In the genomic region with DNA sequence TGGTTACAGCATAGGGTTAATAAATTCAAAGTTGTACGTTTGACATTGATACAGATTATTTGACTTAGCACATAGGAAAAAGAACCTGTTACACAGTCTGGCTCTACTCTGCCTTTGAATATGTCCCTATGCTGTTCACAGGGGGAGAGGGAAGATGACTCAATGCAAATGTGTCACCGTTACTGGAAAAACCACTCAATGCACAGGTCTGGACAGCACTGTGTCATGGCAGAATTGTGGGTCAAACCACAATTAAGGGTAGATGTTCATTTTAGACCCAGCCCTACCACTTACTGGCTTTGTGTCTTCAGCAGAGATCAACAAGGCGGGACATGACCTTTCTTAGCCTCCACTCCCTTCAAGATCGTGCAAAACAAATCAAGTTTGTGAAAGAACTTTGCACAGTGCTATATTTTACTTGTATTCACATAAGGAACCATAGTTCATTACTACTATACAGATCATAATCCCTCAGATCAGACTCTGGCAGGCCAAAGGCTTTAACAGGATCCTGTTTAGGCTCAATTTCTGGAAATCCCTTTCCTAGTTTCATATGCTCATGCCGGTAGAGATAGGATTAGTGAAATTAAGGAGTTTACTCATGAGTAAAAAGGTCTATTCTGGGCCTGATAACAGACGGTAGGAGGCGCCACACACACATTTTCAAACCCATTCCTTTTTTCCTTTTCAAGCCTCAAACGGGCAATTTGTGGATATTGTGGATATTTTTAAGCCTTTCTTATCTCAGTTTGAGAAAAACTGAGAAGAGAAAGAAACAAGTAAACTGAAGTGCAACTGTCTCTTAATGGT, we compare ENCODE assay signal across 8 cellular contexts. TPM values are rescaled to one million over a fixed set of nuclear protein-coding genes. Genes with fewer than 3 reads are reported as not detected.
DNase-seq lines count a peak whose midpoint lies in the region; ATAC-seq and TF ChIP-seq lines count a peak whose summit lies in the region.

No MANE protein-coding gene starts in this region.

- ATAC-seq in T-helper 17 cell: peak; percentile 89

- H3K4me2 ChIP-seq in H9 (ENCODE audit: insufficient read depth, insufficient read length, low read length): no peak overlapping the region

- H3K9ac ChIP-seq in H9 (ENCODE audit: extremely low read depth, insufficient read length, low read length): no peak overlapping the region

- H2BK5ac ChIP-seq in H9 (ENCODE audit: insufficient read length, low read length): no peak overlapping the region

- CTCF ChIA-PET in Calu3 (lab: Charles Lee): no interaction called here

- no peak overlapping the region for H2BK15ac ChIP-seq in H9 (ENCODE audit: low read depth, low read length)

- no peaks in the 10 kb centered on the region for H3K23me2 ChIP-seq in H9 (ENCODE audit: insufficient read length, low read depth, low read length, poor library complexity, severe bottlenecking)

- no CpG with 5 or more reads among the region's 8 CpGs for WGBS in H9 (ENCODE audit: extremely low coverage, insufficient read length, low lambda C conversion rate)

- H3K4me1 ChIP-seq in H9 (ENCODE audit: insufficient read depth, low read length): no peaks in the 10 kb centered on the region

- H4K20me1 ChIP-seq in H9 (ENCODE audit: control insufficient read depth, insufficient read depth, insufficient read length): no peaks in the 10 kb centered on the region

- TF ChIP-seq CTCF in Calu3 (IDR thresholded peaks at IDR 0.05; ENCODE audit: unreplicated experiment) (no peak), H9 (conservative IDR thresholded peaks at IDR 0.05) (peak; percentile 70)

- no peaks in the 10 kb centered on the region for H3K9me3 Mint-ChIP-seq in Calu3 (ENCODE audit: low read depth, unreplicated experiment)
- H3K9me3 Mint-ChIP-seq in H9: no peaks in the 10 kb centered on the region

- H3K4me3 Mint-ChIP-seq in Calu3 (ENCODE audit: low read depth, unreplicated experiment) (no peak overlapping the region), H9 (no peak overlapping the region), T-helper 17 cell (peak overlapping the region; percentile 61)

- no peak overlapping the region for H3K4ac ChIP-seq in H9 (ENCODE audit: low read depth, low read length)

- no peak overlapping the region for H2BK12ac ChIP-seq in H9 (ENCODE audit: insufficient read length, low read depth, low read length)

- H2BK20ac ChIP-seq in H9 (ENCODE audit: low read depth, low read length, poor library complexity, severe bottlenecking): no peak overlapping the region

- H2AK5ac ChIP-seq in H9 (ENCODE audit: insufficient read length, low read length): no peak overlapping the region

- H4K8ac ChIP-seq in H9 (replicated peaks; ENCODE audit: insufficient read length, low read depth, low read length): no peak overlapping the region

- DNase-seq in Calu3 (peak; percentile 15), H9 (no peak), T-helper 17 cell (peak in 1 of 3 donors; percentile 42), dermis blood vessel endothelial cell (peak; percentile 17), GDM1 (lab: John Stamatoyannopoulos, UW) (no peak), NCI-H2227 (lab: John Stamatoyannopoulos, UW; ENCODE audit: unreplicated experiment) (no peak), foreskin melanocyte (no peak)
- DNase-seq in stimulated activated CD4-positive, alpha-beta T cell treated with anti-CD3 and anti-CD28 coated beads, Interleukin-15, amount 100 ng/mL, for 48 hours (ENCODE audit: low read depth in 2 of 2): peak; percentile 59 to 64

- no peak overlapping the region for H3K56ac ChIP-seq in H9 (ENCODE audit: insufficient read length, low read depth, low read length)

- no TSS peak for BruUV-seq in Calu3 (replicated peaks; lab: Mats Ljungman, UMichigan)

- no peaks in the 10 kb centered on the region for H3K9me3 ChIP-seq in H9 (ENCODE audit: control insufficient read depth, low read depth, low read length)
- H3K9me3 ChIP-seq in T-helper 17 cell (ENCODE audit: control insufficient read depth, low read length, poor library complexity, severe bottlenecking): no peaks in the 10 kb centered on the region

- no peaks in the 10 kb centered on the region for H3K4me1 Mint-ChIP-seq in Calu3 (ENCODE audit: low read depth, unreplicated experiment)
- H3K4me1 Mint-ChIP-seq in H9: 0 out of 4 replicates have a peak, but pooled peaks cover 0 to 2% of the 10 kb centered on the region in 2 experiments
- peaks cover 43% of the 10 kb centered on the region for H3K4me1 Mint-ChIP-seq in T-helper 17 cell

- H3K27me3 Mint-ChIP-seq in Calu3 (ENCODE audit: unreplicated experiment) (no peaks in the 10 kb centered on the region), H9 (ENCODE audit: low read depth) (no peaks in the 10 kb centered on the region), T-helper 17 cell (no peaks in the 10 kb centered on the region)

- no peaks in the 10 kb centered on the region for H3K79me2 ChIP-seq in H9 (ENCODE audit: insufficient read depth, low read length)

- H3T11ph ChIP-seq in H9 (ENCODE audit: low read length): no peak overlapping the region

- no peaks in the 10 kb centered on the region for H3K79me1 ChIP-seq in H9 (ENCODE audit: insufficient read depth, low read depth, low read length, poor library complexity, severe bottlenecking)

- no peak overlapping the region for H3K18ac ChIP-seq in H9 (ENCODE audit: insufficient read length, low read depth, low read length)

- no peak overlapping the region for H3K14ac ChIP-seq in H9 (ENCODE audit: insufficient read depth, low read length)

- H2BK120ac ChIP-seq in H9 (ENCODE audit: low read depth, low read length, poor library complexity, severe bottlenecking): no peak overlapping the region

- intact Hi-C loops in Calu3 (cut with micrococcal nuclease; ENCODE audit: unreplicated experiment): no loop called here

- no peaks in the 10 kb centered on the region for H3K27me3 ChIP-seq in H9 (ENCODE audit: insufficient read depth, low read length)

- no peak overlapping the region for H3K23ac ChIP-seq in H9 (ENCODE audit: insufficient read length, low read depth, low read length)

- no peak overlapping the region for H4K5ac ChIP-seq in H9 (ENCODE audit: insufficient read length, low read depth, low read length)

- H3K36me3 Mint-ChIP-seq in Calu3 (ENCODE audit: insufficient read depth, unreplicated experiment) (peaks cover 19% of the 10 kb centered on the region), H9 (ENCODE audit: insufficient read depth in 1 of 3, low read depth in 3 of 3) (peaks cover 10 to 29% (median 25%) of the 10 kb centered on the region in 3 experiments; a peak in 6 of 7 replicates), T-helper 17 cell (ENCODE audit: low read depth) (peaks cover 4% of the 10 kb centered on the region)

- H2AFZ ChIP-seq in H9 (ENCODE audit: low read length): no peak overlapping the region

- no peak overlapping the region for H4K91ac ChIP-seq in H9 (ENCODE audit: insufficient read length, low read depth, low read length)

- H3K27ac ChIP-seq in H9 (ENCODE audit: insufficient read length, low read depth, low read length): no peak overlapping the region

- H3K27ac Mint-ChIP-seq in Calu3 (ENCODE audit: unreplicated experiment) (no peak overlapping the region), H9 (no peak overlapping the region), T-helper 17 cell (peak overlapping the region; percentile 100)

RNA-seq across cellular contexts. Expression of a gene that starts 22.0 kb away (rescaled TPM):
- total RNA-seq in Calu3 (2022) (41.8 and 45.1 TPM in 2 replicates), H9 (2021) (32.7 and 35.8 TPM in 2 replicates), T-helper 17 cell (10 to 100 TPM; 43.6 to 45.4 TPM), dermis blood vessel endothelial cell (66.1 and 69.9 TPM in 2 replicates)

RNA-seq across cellular contexts. Expression of a gene that starts 45.1 kb away (rescaled TPM):
- total RNA-seq in Calu3 (2022): 7.6 and 8.0 TPM in 2 replicates
- total RNA-seq in H9 (2021): 4.0 and 4.7 TPM in 2 replicates
- total RNA-seq in T-helper 17 cell: 1 to 10 TPM; 3.0 to 3.6 TPM
- total RNA-seq in dermis blood vessel endothelial cell: 11.4 and 12.6 TPM in 2 replicates

Comparison
In these comparisons a context has a peak if more than half of its experiments do, and no peak if none do; other contexts are left out.
1. DNase-seq: peak in Calu3 (single experiment), dermis blood vessel endothelial cell (single experiment) and stimulated activated CD4-positive, alpha-beta T cell treated with anti-CD3 and anti-CD28 coated beads, Interleukin-15, amount 100 ng/mL, for 48 hours (2 of 2); none in H9 (single experiment), GDM1 (single experiment), NCI-H2227 (single experiment) and foreskin melanocyte (single experiment).